In the genomic region with DNA sequence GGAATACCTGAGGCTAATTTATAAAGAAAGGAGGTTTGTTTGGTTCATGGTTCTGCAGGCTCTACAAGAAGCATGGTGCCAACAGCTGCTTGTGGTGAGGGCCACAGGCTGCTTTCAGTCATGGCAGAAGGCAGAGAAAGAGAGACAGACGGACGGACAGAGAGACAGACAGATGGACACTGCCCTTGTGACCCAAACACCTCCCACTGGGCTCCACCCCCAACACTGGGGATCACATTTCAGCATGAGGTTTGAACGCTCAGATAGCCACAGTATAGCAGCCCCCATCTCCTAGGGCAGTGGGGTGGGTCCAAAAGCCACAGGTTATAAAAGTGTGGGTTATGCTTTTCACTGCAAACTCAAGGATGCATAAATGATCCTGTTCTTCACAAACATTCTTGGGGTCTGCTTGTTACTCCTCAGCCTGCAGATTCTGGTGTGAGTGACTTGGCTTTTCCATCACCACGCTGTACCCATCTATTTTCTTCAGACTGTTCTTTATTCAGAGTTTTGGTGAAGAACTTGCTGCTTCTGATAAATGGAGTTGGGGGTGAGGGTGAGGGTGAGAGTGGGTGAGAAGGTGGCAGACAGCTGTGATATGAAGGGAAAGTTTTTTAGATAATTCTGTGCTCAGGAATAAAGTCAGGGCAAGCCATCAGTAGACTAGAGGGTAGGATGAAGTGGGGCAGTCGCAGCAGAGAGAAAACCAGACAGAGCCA, we compare ENCODE assay signal across 8 cellular contexts.
DNase-seq lines count a peak whose midpoint lies in the region; ATAC-seq, FAIRE-seq and TF ChIP-seq lines count a peak whose summit lies in the region.
"Not testable (repeated sequence)": the region's sequence is repeated elsewhere in the genome, so short reads cannot be mapped to it uniquely, and the experiment has no call there.

No MANE protein-coding gene starts in this region.

- 16% methylated on average over 4 of the region's 5 CpGs for WGBS in K562 (ENCODE audit: insufficient coverage, low coverage, missing lambda C conversion rate)

- CTCF ChIA-PET in K562 (lab: Yijun Ruan, JAX; ENCODE audit: low intra/inter-chr PET ratio) = not testable (repeated sequence)

- not testable (repeated sequence) for DNase-seq in CD4-positive, CD25-positive, alpha-beta regulatory T cell; naive thymus-derived CD8-positive, alpha-beta T cell
- peak; percentile 67 for DNase-seq in DMS 273 treated with DMSO at 0.1 percent for 48 hours (lab: John Stamatoyannopoulos, UW)
- DNase-seq in NCI-H146 (lab: John Stamatoyannopoulos, UW) = peak; percentile 73
- DNase-seq in K562 (ENCODE audit: extremely low read depth in 1 of 4, low spot score in 3 of 4) = peak in 2 of 4 experiments; percentile 15 to 79
- DNase-seq in gastrocnemius medialis = peak in 1 of 2 donors; percentile 56

- H3K9me1 ChIP-seq in K562 (ENCODE audit: control insufficient read depth, insufficient read depth, low read length) = not testable (repeated sequence)

- peaks cover 15 to 32% (median 23%) of the 10 kb centered on the region in 4 donors for H3K4me1 Mint-ChIP-seq in CD4-positive, CD25-positive, alpha-beta regulatory T cell
- H3K4me1 Mint-ChIP-seq in naive thymus-derived CD8-positive, alpha-beta T cell = peaks cover 17 to 27% (median 23%) of the 10 kb centered on the region in 4 donors

- H2AFZ ChIP-seq in K562 (ENCODE audit: low read depth, low read length) = 0 out of 2 replicates have a peak overlapping the region, but pooled peaks have one; percentile 13

- not testable (repeated sequence) for H3K9me3 ChIP-seq in CD4-positive, CD25-positive, alpha-beta regulatory T cell (ENCODE audit: control insufficient read depth in 2 of 2, low read length in 2 of 2); K562 (replicated peaks; ENCODE audit: control insufficient read depth, insufficient read depth, low read depth, low read length); iPS-18a (ENCODE audit: control insufficient read depth, low read depth, low read length); gastrocnemius medialis

- in situ Hi-C loops in K562 (cut with MboI); gastrocnemius medialis (cut with MboI; ENCODE audit: low sequenced_read_pairs in 4 of 4): not testable (repeated sequence)

- intact Hi-C loops in K562 (cut with micrococcal nuclease); gastrocnemius medialis (cut with DNase I; ENCODE audit: low total_unique reads): not testable (repeated sequence)

- not testable (repeated sequence) for H4K20me1 ChIP-seq in K562 (replicated peaks; ENCODE audit: control insufficient read depth, insufficient read depth, low read length)

- not testable (repeated sequence) for H3K9me3 Mint-ChIP-seq in CD4-positive, CD25-positive, alpha-beta regulatory T cell
- H3K9me3 Mint-ChIP-seq in naive thymus-derived CD8-positive, alpha-beta T cell = peaks cover 0 to 10% (median 3%) of the 10 kb centered on the region in 9 donors

- TF ChIP-seq RAD21 in K562 (CRISPR knock-in tag; conservative IDR thresholded peaks at IDR 0.05 in 1 of 2, IDR thresholded peaks at IDR 0.05 in 1 of 2) = not testable (repeated sequence)

- H3K36me3 Mint-ChIP-seq in CD4-positive, CD25-positive, alpha-beta regulatory T cell = peaks cover 26% of the 10 kb centered on the region
- peaks cover 10 to 34% (median 11%) of the 10 kb centered on the region in 3 donors for H3K36me3 Mint-ChIP-seq in naive thymus-derived CD8-positive, alpha-beta T cell

- POLR2A ChIA-PET in K562 (lab: Yijun Ruan, JAX); naive thymus-derived CD8-positive, alpha-beta T cell (lab: Charles Lee): not testable (repeated sequence)

- not testable (repeated sequence) for H3K4me3 Mint-ChIP-seq in CD4-positive, CD25-positive, alpha-beta regulatory T cell
- peak overlapping the region in 1 of 10 donors; percentile 53 for H3K4me3 Mint-ChIP-seq in naive thymus-derived CD8-positive, alpha-beta T cell

- H3K27me3 Mint-ChIP-seq in CD4-positive, CD25-positive, alpha-beta regulatory T cell; naive thymus-derived CD8-positive, alpha-beta T cell: not testable (repeated sequence)

- BruUV-seq in K562 (replicated peaks; lab: Mats Ljungman, UMichigan) = not testable (repeated sequence)

- not testable (repeated sequence) for H3K27ac ChIP-seq in CD4-positive, CD25-positive, alpha-beta regulatory T cell (ENCODE audit: insufficient read depth, low read length, poor library complexity, severe bottlenecking); K562 (ENCODE audit: extremely low read depth, low read depth, low read length)
- peak overlapping the region; percentile 72 for H3K27ac ChIP-seq in VCaP
- H3K27ac ChIP-seq in iPS-18a (ENCODE audit: low read length) = peak overlapping the region; percentile 31
- peak overlapping the region; percentile 79 to 93 (median 82) for H3K27ac ChIP-seq in gastrocnemius medialis

- ATAC-seq in CD4-positive, CD25-positive, alpha-beta regulatory T cell (ENCODE audit: low read depth in 2 of 2); naive thymus-derived CD8-positive, alpha-beta T cell: not testable (repeated sequence)
- peak; percentile 94 for ATAC-seq in K562
- peak; percentile 16 to 50 for ATAC-seq in gastrocnemius medialis

- not testable (repeated sequence) for H3K4me3 ChIP-seq in CD4-positive, CD25-positive, alpha-beta regulatory T cell (ENCODE audit: low read depth, low read length); K562; iPS-18a (ENCODE audit: low read length); gastrocnemius medialis

- TF ChIP-seq EP300 in K562 (IDR thresholded peaks at IDR 0.05; ENCODE audit: low read length) = not testable (repeated sequence)

- TF ChIP-seq CTCF in VCaP (conservative IDR thresholded peaks at IDR 0.05); K562 (IDR thresholded peaks at IDR 0.05 in 2 of 3, conservative IDR thresholded peaks at IDR 0.05 in 1 of 3; ENCODE audit: insufficient read depth in 2 of 3, low read depth in 1 of 3, low read length in 3 of 3); gastrocnemius medialis (IDR thresholded peaks at IDR 0.05 in 4 of 5, conservative IDR thresholded peaks at IDR 0.05 in 1 of 5): not testable (repeated sequence)

- H3K27me3 ChIP-seq in CD4-positive, CD25-positive, alpha-beta regulatory T cell (ENCODE audit: control insufficient read depth, insufficient read depth, low read length); K562 (ENCODE audit: control insufficient read depth in 2 of 2, insufficient read depth in 2 of 2, low read length in 2 of 2); iPS-18a (ENCODE audit: control insufficient read depth, insufficient read depth, low read length); gastrocnemius medialis: not testable (repeated sequence)

- not testable (repeated sequence) for H3K4me1 ChIP-seq in CD4-positive, CD25-positive, alpha-beta regulatory T cell (ENCODE audit: control insufficient read depth, insufficient read depth, low read length, poor library complexity, severe bottlenecking)
- peaks cover 0 to 11% of the 10 kb centered on the region in 2 experiments; a peak in 3 of 5 replicates for H3K4me1 ChIP-seq in K562 (replicated peaks in 1 of 2; ENCODE audit: control insufficient read depth in 2 of 2, insufficient read depth in 2 of 2, low read length in 2 of 2)
- H3K4me1 ChIP-seq in iPS-18a (ENCODE audit: control insufficient read depth, low read depth, low read length) = peaks cover 21% of the 10 kb centered on the region
- H3K4me1 ChIP-seq in gastrocnemius medialis = peaks cover 38% of the 10 kb centered on the region in 2 donors

- peak; percentile 61 for FAIRE-seq in K562 (lab: Jason Lieb, UNC)

- H3K9ac ChIP-seq in K562 (ENCODE audit: insufficient read depth in 1 of 2, low read depth in 2 of 2, low read length in 2 of 2); iPS-18a (ENCODE audit: low read length): not testable (repeated sequence)

- not testable (repeated sequence) for H3K79me2 ChIP-seq in K562 (ENCODE audit: control insufficient read depth, insufficient read depth, low read length)

- not testable (repeated sequence) for H3K36me3 ChIP-seq in CD4-positive, CD25-positive, alpha-beta regulatory T cell (ENCODE audit: control insufficient read depth, insufficient read depth, low read length); K562 (ENCODE audit: control insufficient read depth, insufficient read depth, low read length); iPS-18a (ENCODE audit: control insufficient read depth, low read depth, low read length); gastrocnemius medialis

- TF ChIP-seq POLR2A in K562 (conservative IDR thresholded peaks at IDR 0.05); gastrocnemius medialis (IDR thresholded peaks at IDR 0.05): not testable (repeated sequence)

- H3K4me2 ChIP-seq in K562 (ENCODE audit: insufficient read depth, low read length) = not testable (repeated sequence)

- H3K27ac Mint-ChIP-seq in CD4-positive, CD25-positive, alpha-beta regulatory T cell = peak overlapping the region; percentile 71 to 94 (median 71)
- peak overlapping the region in 6 of 10 donors; percentile 1 to 79 (median 48) for H3K27ac Mint-ChIP-seq in naive thymus-derived CD8-positive, alpha-beta T cell

TF ChIP-seq in K562, 482 proteins besides CTCF, POLR2A, EP300 and RAD21 (continues in another document):
- TF ChIP-seq, protein P1, sequence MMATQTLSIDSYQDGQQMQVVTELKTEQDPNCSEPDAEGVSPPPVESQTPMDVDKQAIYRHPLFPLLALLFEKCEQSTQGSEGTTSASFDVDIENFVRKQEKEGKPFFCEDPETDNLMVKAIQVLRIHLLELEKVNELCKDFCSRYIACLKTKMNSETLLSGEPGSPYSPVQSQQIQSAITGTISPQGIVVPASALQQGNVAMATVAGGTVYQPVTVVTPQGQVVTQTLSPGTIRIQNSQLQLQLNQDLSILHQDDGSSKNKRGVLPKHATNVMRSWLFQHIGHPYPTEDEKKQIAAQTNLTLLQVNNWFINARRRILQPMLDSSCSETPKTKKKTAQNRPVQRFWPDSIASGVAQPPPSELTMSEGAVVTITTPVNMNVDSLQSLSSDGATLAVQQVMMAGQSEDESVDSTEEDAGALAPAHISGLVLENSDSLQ (IDR thresholded peaks at IDR 0.05) = peak; percentile 51; the same call in 1 of the 2 replicates
- TF ChIP-seq CBFA2T2 (conservative IDR thresholded peaks at IDR 0.05) (peak; percentile 42), ZNF316 (IDR thresholded peaks at IDR 0.05) (peak; percentile 26; the same call in 1 of the 2 replicates), TCF3 (CRISPR knock-in tag; IDR thresholded peaks at IDR 0.05) (peak; percentile 48)
- TF ChIP-seq, protein P2, sequence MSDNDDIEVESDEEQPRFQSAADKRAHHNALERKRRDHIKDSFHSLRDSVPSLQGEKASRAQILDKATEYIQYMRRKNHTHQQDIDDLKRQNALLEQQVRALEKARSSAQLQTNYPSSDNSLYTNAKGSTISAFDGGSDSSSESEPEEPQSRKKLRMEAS (CRISPR knock-in tag; IDR thresholded peaks at IDR 0.05) = peak; percentile 31; the same call in 1 of the 2 replicates
